Comparison of ENCODE assay signal across 1 cellular context in the genomic region with DNA sequence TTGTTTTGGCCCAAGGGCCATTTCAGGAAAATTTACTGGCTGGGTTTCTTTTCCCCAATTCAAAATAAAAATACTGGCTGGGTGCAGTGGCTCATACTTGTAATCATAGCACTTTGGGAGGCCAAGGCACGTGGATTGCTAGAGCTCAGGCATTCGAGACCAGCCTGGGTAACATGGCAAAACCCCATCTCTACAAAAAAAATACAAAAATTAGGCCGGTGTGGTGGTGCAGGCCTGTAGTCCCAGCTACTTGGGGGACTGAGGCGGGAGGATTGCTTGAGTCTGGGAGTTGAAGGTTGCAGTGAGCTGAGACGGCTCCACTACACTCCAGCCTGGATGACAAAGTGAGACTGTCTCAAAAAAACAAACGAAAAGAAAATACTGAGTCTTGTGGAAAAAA.
TF ChIP-seq lines count a peak whose summit lies in the region.

No MANE protein-coding gene starts in this region.

TF ChIP-seq in HepG2, 621 proteins besides CTCF, POLR2A, EP300 and RAD21 (continued from another document):
- TF ChIP-seq, protein P1, sequence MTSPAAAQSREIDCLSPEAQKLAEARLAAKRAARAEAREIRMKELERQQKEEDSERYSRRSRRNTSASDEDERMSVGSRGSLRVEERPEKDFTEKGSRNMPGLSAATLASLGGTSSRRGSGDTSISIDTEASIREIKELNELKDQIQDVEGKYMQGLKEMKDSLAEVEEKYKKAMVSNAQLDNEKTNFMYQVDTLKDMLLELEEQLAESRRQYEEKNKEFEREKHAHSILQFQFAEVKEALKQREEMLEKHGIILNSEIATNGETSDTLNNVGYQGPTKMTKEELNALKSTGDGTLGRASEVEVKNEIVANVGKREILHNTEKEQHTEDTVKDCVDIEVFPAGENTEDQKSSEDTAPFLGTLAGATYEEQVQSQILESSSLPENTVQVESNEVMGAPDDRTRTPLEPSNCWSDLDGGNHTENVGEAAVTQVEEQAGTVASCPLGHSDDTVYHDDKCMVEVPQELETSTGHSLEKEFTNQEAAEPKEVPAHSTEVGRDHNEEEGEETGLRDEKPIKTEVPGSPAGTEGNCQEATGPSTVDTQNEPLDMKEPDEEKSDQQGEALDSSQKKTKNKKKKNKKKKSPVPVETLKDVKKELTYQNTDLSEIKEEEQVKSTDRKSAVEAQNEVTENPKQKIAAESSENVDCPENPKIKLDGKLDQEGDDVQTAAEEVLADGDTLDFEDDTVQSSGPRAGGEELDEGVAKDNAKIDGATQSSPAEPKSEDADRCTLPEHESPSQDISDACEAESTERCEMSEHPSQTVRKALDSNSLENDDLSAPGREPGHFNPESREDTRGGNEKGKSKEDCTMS (CRISPR knock-in tag; conservative IDR thresholded peaks at IDR 0.05): no peak
- TF ChIP-seq CBX2 (IDR thresholded peaks at IDR 0.05; ENCODE audit: low read depth, low read length) (no peak), CBX2 (CRISPR knock-in tag; IDR thresholded peaks at IDR 0.05; ENCODE audit: low read depth) (0 out of 2 replicates have a peak, but pooled peaks have one; percentile 66), ZNF367 (CRISPR knock-in tag; IDR thresholded peaks at IDR 0.05; ENCODE audit: borderline replicate concordance) (no peak), SMAD1 (CRISPR knock-in tag; IDR thresholded peaks at IDR 0.05; ENCODE audit: borderline replicate concordance, low read depth) (no peak), HES4 (CRISPR knock-in tag; IDR thresholded peaks at IDR 0.05; ENCODE audit: borderline replicate concordance) (peak; percentile 55; the same call in 1 of the 2 replicates)
